ENCODE assay signal across 8 cellular contexts in genomic region chr1:160681067-160681890, GRCh38. TPM values are rescaled to one million over a fixed set of nuclear protein-coding genes. Genes with fewer than 3 reads are reported as not detected.
DNase-seq lines count a peak whose midpoint lies in the region; ATAC-seq and TF ChIP-seq lines count a peak whose summit lies in the region.

No MANE protein-coding gene starts in this region.

- ATAC-seq in HG03439 (IDR thresholded peaks at IDR 0.05; ENCODE audit: unreplicated experiment), result peak; percentile 41
- peak; percentile 44 for ATAC-seq in sciatic nerve
- no peak for ATAC-seq in GM21447 (IDR thresholded peaks at IDR 0.05; ENCODE audit: unreplicated experiment)

- peak; percentile 33 for TF ChIP-seq CTCF in RWPE1 (conservative IDR thresholded peaks at IDR 0.05; ENCODE audit: low read depth)

- no peak overlapping the region for H3K27ac ChIP-seq in RWPE1

- peak; percentile 15 for DNase-seq in NCI-H2029 (lab: John Stamatoyannopoulos, UW)
- DNase-seq in NCI-H2029 treated with DMSO at 0.1 percent for 48 hours (lab: John Stamatoyannopoulos, UW), result no peak
- DNase-seq in RWPE1 (ENCODE audit: low spot score), result peak; percentile 20
- DNase-seq in activated T-helper 1 cell treated with Interleukin-2 at 50 U/mL for 16 hours (ENCODE audit: low read depth), result peak; percentile 75
- DNase-seq in head of caudate nucleus, result peak in 28 of 42 donors; percentile 6 to 56 (median 23)
- DNase-seq in sciatic nerve (ENCODE audit: low spot score), result peak; percentile 79

- intact Hi-C loops in head of caudate nucleus (cut with DNase I), result no loop called here
- intact Hi-C loops in sciatic nerve (cut with DNase I), result no loop called here

- CTCF ChIA-PET in RWPE1 (lab: Yijun Ruan, JAX), result interaction anchor here (0.6 to 1.0 kb wide), 4 partner anchors 46 to 306 kb away, joined by 3 to 5 read pairs (median 3); no protein-coding TSS in a partner anchor

- POLR2A ChIA-PET in RWPE1 (lab: Yijun Ruan, JAX; ENCODE audit: low non-redundant PET), result no interaction called here

RNA-seq across cellular contexts. Expression of gene CD48, which starts 30.3 kb away (rescaled TPM):
- 6.8 TPM for total RNA-seq in sciatic nerve

RNA-seq across cellular contexts. Expression of gene SLAMF1, which starts 34.4 kb away (rescaled TPM):
- total RNA-seq in sciatic nerve, result 0.71 TPM

RNA-seq across cellular contexts. Expression of gene SLAMF7, which starts 57.8 kb away (rescaled TPM):
- 1.6 TPM for total RNA-seq in sciatic nerve
